8 cellular contexts compared by ENCODE assay signal in genomic region chr17:44775838-44776621, GRCh38. TPM values are rescaled to one million over a fixed set of nuclear protein-coding genes. Genes with fewer than 3 reads are reported as not detected.
DNase-seq lines count a peak whose midpoint lies in the region; ATAC-seq, FAIRE-seq and TF ChIP-seq lines count a peak whose summit lies in the region.

No MANE protein-coding gene starts in this region.

- peak; percentile 98 for FAIRE-seq in endothelial cell of umbilical vein (lab: Jason Lieb, UNC)
- FAIRE-seq in H54 (lab: Jason Lieb, UNC), result no peak

- no peaks in the 10 kb centered on the region for H3K9me3 Mint-ChIP-seq in natural killer cell treated with Interleukin-12 subunit alpha and Interleukin-12 subunit beta and Interleukin-15 and Interleukin-18, amount 100 ng/mL, for 72 hours

- peaks cover 5 to 19% of the 10 kb centered on the region in 2 donors for H3K4me1 Mint-ChIP-seq in natural killer cell treated with Interleukin-12 subunit alpha and Interleukin-12 subunit beta and Interleukin-15 and Interleukin-18, amount 100 ng/mL, for 72 hours (ENCODE audit: low read depth in 2 of 2)

- H4K20me1 ChIP-seq in endothelial cell of umbilical vein (replicated peaks; ENCODE audit: control insufficient read depth, extremely low read depth, insufficient read depth, low read length), result no peaks in the 10 kb centered on the region

- H3K4me1 ChIP-seq in endothelial cell of umbilical vein (ENCODE audit: control insufficient read depth, extremely low read depth, insufficient read depth, low read length), result peaks cover 5% of the 10 kb centered on the region

- peak; percentile 33 to 37 for ATAC-seq in natural killer cell treated with Interleukin-12 subunit alpha and Interleukin-12 subunit beta and Interleukin-15 and Interleukin-18, amount 100 ng/mL, for 72 hours

- H3K27me3 ChIP-seq in H7 (ENCODE audit: control insufficient read depth, insufficient read depth, low read length) (peaks cover 18% of the 10 kb centered on the region), endothelial cell of umbilical vein (ENCODE audit: control insufficient read depth in 2 of 2, insufficient read depth in 2 of 2, low read length in 2 of 2) (no peaks in the 10 kb centered on the region)

- no peaks in the 10 kb centered on the region for H3K79me2 ChIP-seq in endothelial cell of umbilical vein (ENCODE audit: control insufficient read depth, insufficient read depth, low read length)

- H3K27ac Mint-ChIP-seq in natural killer cell treated with Interleukin-12 subunit alpha and Interleukin-12 subunit beta and Interleukin-15 and Interleukin-18, amount 100 ng/mL, for 72 hours, result peak overlapping the region in 1 of 2 donors; percentile 39

- H3K27ac ChIP-seq in endothelial cell of umbilical vein (ENCODE audit: insufficient read depth, low read depth, low read length), result no peak overlapping the region

- peak overlapping the region; percentile 12 for H3K9ac ChIP-seq in endothelial cell of umbilical vein (replicated peaks; ENCODE audit: extremely low read depth, insufficient read depth, low read length)

- in situ Hi-C loops in ACHN (cut with HindIII; ENCODE audit: low pct_ligation_motif_present, low pct_unique_long_range_greater_than_20kb, low sequenced_read_pairs), result no loop called here

- H2AFZ ChIP-seq in endothelial cell of umbilical vein (ENCODE audit: low read depth, low read length), result peak overlapping the region; percentile 82

- H3K9me3 ChIP-seq in endothelial cell of umbilical vein (replicated peaks; ENCODE audit: control insufficient read depth, insufficient read depth, low read length), result no peaks in the 10 kb centered on the region

- peaks cover 0 to 8% of the 10 kb centered on the region in 2 donors for H3K27me3 Mint-ChIP-seq in natural killer cell treated with Interleukin-12 subunit alpha and Interleukin-12 subunit beta and Interleukin-15 and Interleukin-18, amount 100 ng/mL, for 72 hours

- intact Hi-C loops in endothelial cell of umbilical vein (cut with micrococcal nuclease), result loop anchor here (1.0 kb wide), 4 partner anchors 53 to 246 kb away; no protein-coding TSS in a partner anchor

- peak; percentile 47 for DNase-seq in COR-L47 (lab: John Stamatoyannopoulos, UW)
- DNase-seq in H7, result no peak
- peak; percentile 47 for DNase-seq in RKO (ENCODE audit: low spot score)
- DNase-seq in endothelial cell of umbilical vein (ENCODE audit: low read depth, low spot score), result no peak
- peak; percentile 98 for DNase-seq in natural killer cell treated with Interleukin-12 subunit alpha and Interleukin-12 subunit beta and Interleukin-15 and Interleukin-18, amount 100 ng/mL, for 72 hours (ENCODE audit: low spot score)
- DNase-seq in ACHN, result no peak
- no peak for DNase-seq in H54 (ENCODE audit: insufficient read length, low spot score)
- DNase-seq in occipital lobe (lab: John Stamatoyannopoulos, UW), result no peak

- peak overlapping the region; percentile 53 for H3K4me3 ChIP-seq in H7 (ENCODE audit: insufficient read depth, low read depth, low read length)
- peak overlapping the region in 2 of 3 experiments; percentile 7 to 51 for H3K4me3 ChIP-seq in endothelial cell of umbilical vein (replicated peaks in 1 of 3; ENCODE audit: insufficient read depth in 1 of 3, low read depth in 1 of 3, low read length in 3 of 3)

- no peaks in the 10 kb centered on the region for H3K9me1 ChIP-seq in endothelial cell of umbilical vein (replicated peaks; ENCODE audit: control insufficient read depth, extremely low read depth, insufficient read depth, low read length)

- no peaks in the 10 kb centered on the region for H3K36me3 ChIP-seq in H7 (replicated peaks; ENCODE audit: control insufficient read depth, insufficient read depth, low read length)
- no peaks in the 10 kb centered on the region for H3K36me3 ChIP-seq in endothelial cell of umbilical vein (ENCODE audit: control insufficient read depth in 2 of 2, extremely low read depth in 1 of 2, insufficient read depth in 2 of 2, low read length in 2 of 2)

- no peaks in the 10 kb centered on the region for H3K36me3 Mint-ChIP-seq in natural killer cell treated with Interleukin-12 subunit alpha and Interleukin-12 subunit beta and Interleukin-15 and Interleukin-18, amount 100 ng/mL, for 72 hours

- dilution Hi-C loops in endothelial cell of umbilical vein (cut with MboI; ENCODE audit: extremely low pct_ligation_motif_present, low sequenced_read_pairs), result no loop called here

- no TSS peak for BruUV-seq in endothelial cell of umbilical vein (replicated peaks; lab: Mats Ljungman, UMichigan)

- H3K4me2 ChIP-seq in endothelial cell of umbilical vein (ENCODE audit: insufficient read depth, low read length), result peak overlapping the region; percentile 53

- POLR2A ChIA-PET in endothelial cell of umbilical vein (lab: Charles Lee), result interaction anchor here (0.7 kb wide), 1 partner anchor 245 kb away, joined by 3 read pairs; no protein-coding TSS in a partner anchor

- H3K4me3 Mint-ChIP-seq in natural killer cell treated with Interleukin-12 subunit alpha and Interleukin-12 subunit beta and Interleukin-15 and Interleukin-18, amount 100 ng/mL, for 72 hours, result peak overlapping the region; percentile 88

- CTCF ChIA-PET in endothelial cell of umbilical vein (lab: Charles Lee), result interaction anchor here (0.6 to 15.3 kb wide), 19 partner anchors 9 to 360 kb away, joined by 3 to 368 read pairs (median 5); partner anchors contain the start of genes ACBD4, ADAM11, GJC1 and HIGD1B

- TF ChIP-seq CTCF in endothelial cell of umbilical vein (IDR thresholded peaks at IDR 0.05; ENCODE audit: extremely low read depth in 1 of 2, insufficient read depth in 1 of 2, low read depth in 1 of 2, low read length in 2 of 2), result no peak

- TF ChIP-seq POLR2A in endothelial cell of umbilical vein (IDR thresholded peaks at IDR 0.05; ENCODE audit: low read depth, low read length), result no peak
- TF ChIP-seq POLR2A in H54 (IDR thresholded peaks at IDR 0.05; ENCODE audit: low read depth, low read length), result no peak

TF ChIP-seq in endothelial cell of umbilical vein, 7 proteins besides CTCF, POLR2A, EP300 and RAD21:
- TF ChIP-seq MYC (IDR thresholded peaks at IDR 0.05; ENCODE audit: low read depth, low read length), result no peak
- no peak for TF ChIP-seq POLR2AphosphoS5 (IDR thresholded peaks at IDR 0.05; ENCODE audit: insufficient read depth, low read depth, low read length)
- TF ChIP-seq JUN (IDR thresholded peaks at IDR 0.05; ENCODE audit: borderline replicate concordance, insufficient read depth, insufficient read length, low read depth), result no peak
- TF ChIP-seq GATA2 (IDR thresholded peaks at IDR 0.05; ENCODE audit: insufficient read depth, insufficient read length, low read depth, low read length), result no peak
- no peak for TF ChIP-seq EZH2 (IDR thresholded peaks at IDR 0.05; ENCODE audit: borderline replicate concordance, low read depth, low read length, severe bottlenecking)
- no peak for TF ChIP-seq FOS (IDR thresholded peaks at IDR 0.05; ENCODE audit: borderline replicate concordance, insufficient read depth, low read length)
- no peak for TF ChIP-seq MAX (IDR thresholded peaks at IDR 0.05; ENCODE audit: insufficient read depth, insufficient read length)

RNA-seq across cellular contexts. Expression of gene ADAM11, which starts 17.2 kb away (rescaled TPM):
- total RNA-seq in H7 (2014; rRNA removed; shearing (Covaris generic)), result 0.45 and 1.2 TPM in 2 replicates
- 0.51 and 0.71 TPM in 2 replicates for total RNA-seq in endothelial cell of umbilical vein
- polyA plus RNA-seq in endothelial cell of umbilical vein, result 0.78 and 1.1 TPM in 2 replicates
- polyA plus RNA-seq in endothelial cell of umbilical vein (2011; cell fraction: cytosol; rRNA removed), result 0.35 and 0.61 TPM in 2 replicates
- 2.9 and 3.8 TPM in 2 replicates for polyA plus RNA-seq in endothelial cell of umbilical vein (2011; cell fraction: nucleus; rRNA removed)
- polyA plus RNA-seq in endothelial cell of umbilical vein (2012), result 0.78 and 1.0 TPM in 2 replicates
- polyA minus RNA-seq in endothelial cell of umbilical vein, result 0.51 and 2.1 TPM in 2 replicates
- polyA minus RNA-seq in endothelial cell of umbilical vein (2011; cell fraction: cytosol; rRNA and poly(A)+ RNA removed), result 0.72 TPM
- polyA minus RNA-seq in endothelial cell of umbilical vein (2011; cell fraction: nucleus; rRNA and poly(A)+ RNA removed), result 0.53 and 0.72 TPM in 2 replicates
- total RNA-seq in natural killer cell treated with Interleukin-12 subunit alpha and Interleukin-12 subunit beta and Interleukin-15 and Interleukin-18, amount 100 ng/mL, for 72 hours, result under 1 TPM; 0.31 to 0.53 TPM
- 19.0 TPM for total RNA-seq in occipital lobe

RNA-seq across cellular contexts. Expression of gene GJC1, which starts 54.1 kb away (rescaled TPM):
- 23.1 and 32.7 TPM in 2 replicates for total RNA-seq in H7 (2014; rRNA removed; shearing (Covaris generic))
- total RNA-seq in endothelial cell of umbilical vein (35.9 and 39.7 TPM in 2 replicates), occipital lobe (81.3 TPM)
- polyA plus RNA-seq in endothelial cell of umbilical vein, result 11.9 and 13.8 TPM in 2 replicates
- polyA plus RNA-seq in endothelial cell of umbilical vein (2011; cell fraction: cytosol; rRNA removed), result 19.5 and 21.0 TPM in 2 replicates
- polyA plus RNA-seq in endothelial cell of umbilical vein (2011; cell fraction: nucleus; rRNA removed), result 18.5 and 23.2 TPM in 2 replicates
- 20.9 and 22.8 TPM in 2 replicates for polyA plus RNA-seq in endothelial cell of umbilical vein (2012)
- 85.5 and 98.4 TPM in 2 replicates for polyA minus RNA-seq in endothelial cell of umbilical vein
- polyA minus RNA-seq in endothelial cell of umbilical vein (2011; cell fraction: cytosol; rRNA and poly(A)+ RNA removed), result 6.5 TPM
- 13.5 and 23.9 TPM in 2 replicates for polyA minus RNA-seq in endothelial cell of umbilical vein (2011; cell fraction: nucleus; rRNA and poly(A)+ RNA removed)
- 1 to 10 TPM; 1.4 to 2.5 TPM for total RNA-seq in natural killer cell treated with Interleukin-12 subunit alpha and Interleukin-12 subunit beta and Interleukin-15 and Interleukin-18, amount 100 ng/mL, for 72 hours

Comparison
In these comparisons a context has a peak if more than half of its experiments do, and no peak if none do; other contexts are left out.
1. DNase-seq: peak in COR-L47 (single experiment), RKO (single experiment) and natural killer cell treated with Interleukin-12 subunit alpha and Interleukin-12 subunit beta and Interleukin-15 and Interleukin-18, amount 100 ng/mL, for 72 hours (single experiment); none in H7 (single experiment), endothelial cell of umbilical vein (single experiment), ACHN (single experiment), H54 (single experiment) and occipital lobe (single experiment).